ENCODE assay signal across 1 cellular context in the genomic region with DNA sequence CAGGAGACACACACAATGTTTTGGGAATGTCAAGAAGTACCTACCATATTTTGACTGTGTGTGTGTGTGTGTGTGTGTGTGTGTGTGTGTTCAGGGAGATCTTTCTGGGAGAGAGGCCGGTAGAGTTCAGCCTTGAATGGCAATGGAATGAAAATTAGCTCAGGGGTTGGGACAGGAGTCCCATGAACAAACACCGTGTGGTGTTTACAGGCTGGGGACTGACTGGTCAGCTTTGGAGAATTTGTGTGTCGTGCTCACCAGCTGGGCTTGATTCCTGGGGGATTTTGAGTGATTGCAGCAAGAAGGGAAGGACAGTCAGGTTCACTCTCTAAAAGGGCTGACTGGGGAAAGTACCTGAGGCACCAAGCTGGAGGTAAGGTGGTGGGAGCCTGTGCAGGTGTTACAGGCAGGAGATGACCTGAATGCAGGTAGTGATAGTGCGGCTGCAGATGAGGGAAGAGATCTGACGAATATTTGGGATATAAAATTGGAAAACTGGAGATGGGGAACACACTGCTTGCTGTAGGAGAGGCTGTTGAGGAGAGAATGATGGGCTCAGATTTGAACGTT.
TF ChIP-seq lines count a peak whose summit lies in the region.

No MANE protein-coding gene starts in this region.

TF ChIP-seq in GM23338, 12 proteins besides CTCF, POLR2A, EP300 and RAD21:
- TF ChIP-seq, protein P1, sequence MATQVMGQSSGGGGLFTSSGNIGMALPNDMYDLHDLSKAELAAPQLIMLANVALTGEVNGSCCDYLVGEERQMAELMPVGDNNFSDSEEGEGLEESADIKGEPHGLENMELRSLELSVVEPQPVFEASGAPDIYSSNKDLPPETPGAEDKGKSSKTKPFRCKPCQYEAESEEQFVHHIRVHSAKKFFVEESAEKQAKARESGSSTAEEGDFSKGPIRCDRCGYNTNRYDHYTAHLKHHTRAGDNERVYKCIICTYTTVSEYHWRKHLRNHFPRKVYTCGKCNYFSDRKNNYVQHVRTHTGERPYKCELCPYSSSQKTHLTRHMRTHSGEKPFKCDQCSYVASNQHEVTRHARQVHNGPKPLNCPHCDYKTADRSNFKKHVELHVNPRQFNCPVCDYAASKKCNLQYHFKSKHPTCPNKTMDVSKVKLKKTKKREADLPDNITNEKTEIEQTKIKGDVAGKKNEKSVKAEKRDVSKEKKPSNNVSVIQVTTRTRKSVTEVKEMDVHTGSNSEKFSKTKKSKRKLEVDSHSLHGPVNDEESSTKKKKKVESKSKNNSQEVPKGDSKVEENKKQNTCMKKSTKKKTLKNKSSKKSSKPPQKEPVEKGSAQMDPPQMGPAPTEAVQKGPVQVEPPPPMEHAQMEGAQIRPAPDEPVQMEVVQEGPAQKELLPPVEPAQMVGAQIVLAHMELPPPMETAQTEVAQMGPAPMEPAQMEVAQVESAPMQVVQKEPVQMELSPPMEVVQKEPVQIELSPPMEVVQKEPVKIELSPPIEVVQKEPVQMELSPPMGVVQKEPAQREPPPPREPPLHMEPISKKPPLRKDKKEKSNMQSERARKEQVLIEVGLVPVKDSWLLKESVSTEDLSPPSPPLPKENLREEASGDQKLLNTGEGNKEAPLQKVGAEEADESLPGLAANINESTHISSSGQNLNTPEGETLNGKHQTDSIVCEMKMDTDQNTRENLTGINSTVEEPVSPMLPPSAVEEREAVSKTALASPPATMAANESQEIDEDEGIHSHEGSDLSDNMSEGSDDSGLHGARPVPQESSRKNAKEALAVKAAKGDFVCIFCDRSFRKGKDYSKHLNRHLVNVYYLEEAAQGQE (IDR thresholded peaks at IDR 0.05; ENCODE audit: unreplicated experiment): no peak
- TF ChIP-seq EZH2phosphoT487 (IDR thresholded peaks at IDR 0.05; ENCODE audit: unreplicated experiment): no peak
- TF ChIP-seq STAT1 (IDR thresholded peaks at IDR 0.05; ENCODE audit: unreplicated experiment): no peak
- no peak for TF ChIP-seq ZNF331 (CRISPR knock-in tag; IDR thresholded peaks at IDR 0.05; ENCODE audit: low read depth)
